ENCODE assay signal across 1 cellular context in genomic region chr15:97841558-97841957, GRCh38.
A peak's percentile ranks its signal among the peaks of the same experiment; 100 is the strongest.
TF ChIP-seq lines count a peak whose summit lies in the region.

No MANE protein-coding gene starts in this region.

TF ChIP-seq in K562, 482 proteins besides CTCF, POLR2A, EP300 and RAD21 (continued from another document):
- TF ChIP-seq MAFG (tag; conservative IDR thresholded peaks at IDR 0.05) = peak; percentile 59
- peak; percentile 68 for TF ChIP-seq C11orf30 (IDR thresholded peaks at IDR 0.05; ENCODE audit: low read depth)
- TF ChIP-seq MBD1 (CRISPR knock-in tag; IDR thresholded peaks at IDR 0.05) = no peak
- TF ChIP-seq ERF (CRISPR knock-in tag; IDR thresholded peaks at IDR 0.05) = no peak
- TF ChIP-seq MAFF (IDR thresholded peaks at IDR 0.05; ENCODE audit: low read length) = peak; percentile 75
- TF ChIP-seq MAFK (IDR thresholded peaks at IDR 0.05; ENCODE audit: low read length) = peak; percentile 66; the same call in 1 of the 2 replicates
- TF ChIP-seq ZNF316 (IDR thresholded peaks at IDR 0.05) = peak; percentile 76
- TF ChIP-seq RBM25 (IDR thresholded peaks at IDR 0.05; ENCODE audit: low read depth, low read length, severe bottlenecking) = no peak
